In genomic region chr2:100923461-100924020, GRCh38 we compare ENCODE assay signal across 22 cellular contexts.
DNase-seq lines count a peak whose midpoint lies in the region; ATAC-seq and TF ChIP-seq lines count a peak whose summit lies in the region.
"Had no signal": no experiment of that assay in that cellular context is flagged by ENCODE, and none has a peak within 500 bp of the region (broad histone marks: within the 10 kb centered on the region; RNA-seq: fewer than 3 reads in every experiment).

No MANE protein-coding gene starts in this region.

- H3K4me2 ChIP-seq in OCI-LY1 (ENCODE audit: low read length) (no peak overlapping the region), smooth muscle cell (peak overlapping the region; percentile 78)

- no peaks in the 10 kb centered on the region for H3K27me3 Mint-ChIP-seq in activated naive CD4-positive, alpha-beta T cell treated with anti-CD3 and anti-CD28 coated beads for 36 hours (ENCODE audit: low read depth)

- CTCF ChIA-PET in activated naive CD4-positive, alpha-beta T cell treated with anti-CD3 and anti-CD28 coated beads for 36 hours (lab: Charles Lee): interaction anchor here (0.6 to 1.4 kb wide), 2 partner anchors 11 to 158 kb away, joined by 3 read pairs; no protein-coding TSS in a partner anchor

- in situ Hi-C loops in transverse colon (cut with MboI; ENCODE audit: low pct_ligation_motif_present in 1 of 4, low pct_unique_long_range_greater_than_20kb in 1 of 4, low sequenced_read_pairs in 3 of 4): no loop called here

- H3K4me3 ChIP-seq in OCI-LY1 (ENCODE audit: low read depth, low read length, poor library complexity, severe bottlenecking) (no peak overlapping the region), gastroesophageal sphincter (no peak overlapping the region), smooth muscle cell (no peak overlapping the region), transverse colon (no peak overlapping the region)
- H3K4me3 ChIP-seq: cardiac muscle cell, pancreas, uterus had no signal

- H2AFZ ChIP-seq in OCI-LY1 (ENCODE audit: low read length) (peak overlapping the region; percentile 61; the same call in 1 of the 2 replicates), smooth muscle cell (ENCODE audit: low read depth) (no peak overlapping the region)

- H3K27ac Mint-ChIP-seq in activated naive CD4-positive, alpha-beta T cell treated with anti-CD3 and anti-CD28 coated beads for 36 hours: peak overlapping the region; percentile 87
- H3K27ac Mint-ChIP-seq: memory B cell had no signal

- intact Hi-C loops in activated naive CD4-positive, alpha-beta T cell treated with anti-CD3 and anti-CD28 coated beads for 36 hours (cut with micrococcal nuclease): no loop called here
- intact Hi-C loops in transverse colon (cut with DNase I; ENCODE audit: low total_unique reads): no loop called here

- H3K9ac ChIP-seq in OCI-LY1 (ENCODE audit: low read length) (peak overlapping the region; percentile 68; the same call in 1 of the 2 replicates), smooth muscle cell (ENCODE audit: low read depth) (peak overlapping the region; percentile 93)

- no peaks in the 10 kb centered on the region for H3K9me3 Mint-ChIP-seq in activated naive CD4-positive, alpha-beta T cell treated with anti-CD3 and anti-CD28 coated beads for 36 hours
- H3K9me3 Mint-ChIP-seq: HFFc6, natural killer cell had no signal

- peaks cover 5% of the 10 kb centered on the region for H3K4me1 Mint-ChIP-seq in activated naive CD4-positive, alpha-beta T cell treated with anti-CD3 and anti-CD28 coated beads for 36 hours (ENCODE audit: low read depth)
- H3K4me1 Mint-ChIP-seq: natural killer cell had no signal

- H3F3A ChIP-seq in OCI-LY1 (ENCODE audit: insufficient read depth, low read length): no peaks in the 10 kb centered on the region
- H3F3A ChIP-seq in smooth muscle cell (ENCODE audit: low read depth): peaks cover 21% of the 10 kb centered on the region

- TF ChIP-seq POLR2A in gastroesophageal sphincter (IDR thresholded peaks at IDR 0.05): no peak
- TF ChIP-seq POLR2A in transverse colon (IDR thresholded peaks at IDR 0.05): no peak

- no peaks in the 10 kb centered on the region for H3K79me2 ChIP-seq in OCI-LY1 (ENCODE audit: insufficient read depth, low read length)
- H3K79me2 ChIP-seq in smooth muscle cell (ENCODE audit: low read depth): no peaks in the 10 kb centered on the region

- no peak for ATAC-seq in gastroesophageal sphincter
- no peak for ATAC-seq in HG03460 (IDR thresholded peaks at IDR 0.05; ENCODE audit: unreplicated experiment)

- DNase-seq in activated naive CD4-positive, alpha-beta T cell treated with anti-CD3 and anti-CD28 coated beads for 36 hours: no peak
- no peak for DNase-seq in activated naive CD4-positive, alpha-beta T cell treated with Interleukin-2 at 50 U/mL for 16 hours
- DNase-seq in smooth muscle cell (lab: John Stamatoyannopoulos, UW; ENCODE audit: unreplicated experiment) (no peak), transverse colon (no peak), NCI-H446 treated with DMSO at 0.1 percent for 48 hours (lab: John Stamatoyannopoulos, UW) (no peak)
- DNase-seq: activated CD4-positive, alpha-beta T cell treated with anti-CD3 and anti-CD28 coated beads for 1 hour; activated effector memory CD4-positive, alpha-beta T cell treated with Interleukin-2 at 50 U/mL for 16 hours; dorsolateral prefrontal cortex; foreskin melanocyte; HFFc6; islet precursor cell; Kasumi-1; natural killer cell; NCI-H187; pancreas; right lobe of liver; uterus had no signal

- no peak for TF ChIP-seq EP300 in gastroesophageal sphincter (IDR thresholded peaks at IDR 0.05)
- no peak for TF ChIP-seq EP300 in transverse colon (IDR thresholded peaks at IDR 0.05; ENCODE audit: low read depth)

- TF ChIP-seq CTCF in OCI-LY1 (IDR thresholded peaks at IDR 0.05; ENCODE audit: low read length): no peak
- TF ChIP-seq CTCF in gastroesophageal sphincter (IDR thresholded peaks at IDR 0.05): no peak
- no peak for TF ChIP-seq CTCF in smooth muscle cell (IDR thresholded peaks at IDR 0.05; ENCODE audit: borderline replicate concordance, insufficient read depth, poor library complexity, severe bottlenecking)
- TF ChIP-seq CTCF in transverse colon (IDR thresholded peaks at IDR 0.05): no peak

- peak overlapping the region; percentile 78 for H3K27ac ChIP-seq in OCI-LY1 (ENCODE audit: low read depth, low read length, poor library complexity, severe bottlenecking)
- H3K27ac ChIP-seq in gastroesophageal sphincter: peak overlapping the region in 3 of 4 donors; percentile 68 to 83 (median 77)
- peak overlapping the region; percentile 96 for H3K27ac ChIP-seq in smooth muscle cell (ENCODE audit: low read depth)
- peak overlapping the region in 1 of 4 donors; percentile 66 for H3K27ac ChIP-seq in transverse colon
- H3K27ac ChIP-seq: cardiac muscle cell had no signal

- H3K27me3 ChIP-seq in OCI-LY1 (ENCODE audit: insufficient read depth, low read length) (no peaks in the 10 kb centered on the region), gastroesophageal sphincter (no peaks in the 10 kb centered on the region), smooth muscle cell (ENCODE audit: low read depth) (no peaks in the 10 kb centered on the region), transverse colon (no peaks in the 10 kb centered on the region)
- H3K27me3 ChIP-seq: cardiac muscle cell, dorsolateral prefrontal cortex, pancreas, right lobe of liver, uterus had no signal

- peaks cover 30% of the 10 kb centered on the region for H3K4me1 ChIP-seq in OCI-LY1 (ENCODE audit: insufficient read depth, low read length, severe bottlenecking)
- peaks cover 0 to 13% (median 0%) of the 10 kb centered on the region in 3 donors for H3K4me1 ChIP-seq in gastroesophageal sphincter
- peaks cover 10% of the 10 kb centered on the region for H3K4me1 ChIP-seq in smooth muscle cell (ENCODE audit: low read depth)
- H3K4me1 ChIP-seq in transverse colon: peaks cover 0 to 6% (median 0%) of the 10 kb centered on the region in 4 donors
- H3K4me1 ChIP-seq: uterus had no signal

- H4K20me1 ChIP-seq in OCI-LY1 (ENCODE audit: insufficient read depth, low read length) (no peaks in the 10 kb centered on the region), smooth muscle cell (ENCODE audit: low read depth) (no peaks in the 10 kb centered on the region)

- no peaks in the 10 kb centered on the region for H3K9me2 ChIP-seq in OCI-LY1 (ENCODE audit: low read depth, low read length)

- WGBS in gastroesophageal sphincter (ENCODE audit: low coverage in 1 of 2), 2 donors: 75 to 82% methylated on average over 5 of the region's 9 CpGs
- 68% methylated on average over 9 of the region's 9 CpGs for WGBS in smooth muscle cell (ENCODE audit: low lambda C conversion rate)
- WGBS in transverse colon (ENCODE audit: low coverage in 1 of 2), 2 donors: 79 to 100% methylated on average over 1 to 9 of the region's 9 CpGs

- H3K4me3 Mint-ChIP-seq in activated naive CD4-positive, alpha-beta T cell treated with anti-CD3 and anti-CD28 coated beads for 36 hours: no peak overlapping the region
- H3K4me3 Mint-ChIP-seq: memory B cell, natural killer cell had no signal

- H3K9me3 ChIP-seq in OCI-LY1 (ENCODE audit: low read length): no peaks in the 10 kb centered on the region
- no peaks in the 10 kb centered on the region for H3K9me3 ChIP-seq in gastroesophageal sphincter
- H3K9me3 ChIP-seq in smooth muscle cell (replicated peaks; ENCODE audit: low read depth): no peaks in the 10 kb centered on the region
- no peaks in the 10 kb centered on the region for H3K9me3 ChIP-seq in transverse colon
- H3K9me3 ChIP-seq: pancreas, right lobe of liver, uterus had no signal

- H3K36me3 ChIP-seq in OCI-LY1 (ENCODE audit: insufficient read depth, low read length): peaks cover 4% of the 10 kb centered on the region; the same call in 1 of the 2 replicates
- H3K36me3 ChIP-seq in gastroesophageal sphincter: peaks cover 0 to 14% of the 10 kb centered on the region in 2 donors
- H3K36me3 ChIP-seq in smooth muscle cell (ENCODE audit: low read depth): peaks cover 4% of the 10 kb centered on the region
- H3K36me3 ChIP-seq in transverse colon: no peaks in the 10 kb centered on the region
- H3K36me3 ChIP-seq: cardiac muscle cell, right lobe of liver, uterus had no signal

- H3K36me3 Mint-ChIP-seq in activated naive CD4-positive, alpha-beta T cell treated with anti-CD3 and anti-CD28 coated beads for 36 hours (ENCODE audit: low read depth): peaks cover 2% of the 10 kb centered on the region
- H3K36me3 Mint-ChIP-seq: memory B cell, natural killer cell had no signal
